In the genomic region with DNA sequence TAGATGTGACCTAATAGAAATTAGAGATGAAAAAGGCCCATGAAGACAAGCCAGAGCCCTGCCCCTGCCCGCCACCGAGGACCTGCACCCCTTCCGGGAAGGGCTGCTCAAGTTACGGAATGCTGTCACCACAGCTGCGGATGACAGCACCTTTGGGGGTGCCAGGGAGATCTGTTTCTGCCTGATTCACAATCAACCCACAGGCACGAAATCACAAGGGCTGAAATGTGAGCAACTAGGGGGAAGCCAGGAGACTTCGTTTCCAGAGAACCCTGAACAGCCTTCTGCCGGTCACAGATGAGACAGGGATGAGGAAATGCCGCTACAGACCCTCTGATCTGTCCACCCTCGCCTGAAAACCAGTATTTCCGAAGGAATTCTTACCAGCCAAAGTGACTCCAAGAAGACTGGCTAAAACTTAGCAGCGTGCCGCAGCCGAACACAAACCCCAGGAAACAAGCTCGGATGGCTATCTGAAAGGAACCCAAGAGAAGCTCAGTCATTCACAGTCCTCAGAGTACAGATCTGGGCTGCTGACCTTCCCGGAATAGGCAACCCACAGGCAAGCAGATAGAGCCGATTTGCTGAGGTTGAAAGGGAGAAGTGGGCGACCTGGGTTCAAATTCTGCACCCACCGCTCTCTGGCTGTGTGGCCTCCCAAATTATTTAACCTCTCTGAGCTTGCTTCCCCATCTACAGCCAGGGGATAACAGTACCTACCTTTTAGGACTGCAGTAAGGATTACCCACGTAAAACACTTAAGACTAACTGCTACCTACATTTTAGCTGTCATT, we compare ENCODE assay signal across 1 cellular context.
TF ChIP-seq lines count a peak whose summit lies in the region.

No MANE protein-coding gene starts in this region.

TF ChIP-seq in K562, 482 proteins besides CTCF, POLR2A, EP300 and RAD21 (continued from another document):
- no peak for TF ChIP-seq CLOCK (CRISPR knock-in tag; IDR thresholded peaks at IDR 0.05; ENCODE audit: borderline replicate concordance)
- no peak; the same call in 1 of the 2 replicates for TF ChIP-seq CEBPG (CRISPR knock-in tag; IDR thresholded peaks at IDR 0.05)
- no peak for TF ChIP-seq CEBPG (tag; conservative IDR thresholded peaks at IDR 0.05 in 1 of 2, IDR thresholded peaks at IDR 0.05 in 1 of 2)
- no peak for TF ChIP-seq ILF3 (IDR thresholded peaks at IDR 0.05; ENCODE audit: borderline replicate concordance)
- no peak for TF ChIP-seq RBBP5 (IDR thresholded peaks at IDR 0.05; ENCODE audit: borderline replicate concordance, insufficient read depth, low read length, poor library complexity, severe bottlenecking)
- TF ChIP-seq NEUROD1 (IDR thresholded peaks at IDR 0.05; ENCODE audit: borderline replicate concordance, low read depth, low read length, partially characterized antibody) = no peak
- no peak for TF ChIP-seq ZNF77 (CRISPR knock-in tag; IDR thresholded peaks at IDR 0.05)
- TF ChIP-seq MCM7 (IDR thresholded peaks at IDR 0.05) = no peak
- no peak for TF ChIP-seq SAP30 (IDR thresholded peaks at IDR 0.05; ENCODE audit: borderline replicate concordance, insufficient read depth, low read depth, low read length, poor library complexity, severe bottlenecking)
- 0 out of 2 replicates have a peak, but pooled peaks have one; percentile 14 for TF ChIP-seq SMAD4 (CRISPR knock-in tag; conservative IDR thresholded peaks at IDR 0.05)
- peak in 1 of 2 experiments; percentile 33; a peak in 1 of 4 replicates for TF ChIP-seq SIN3A (IDR thresholded peaks at IDR 0.05; ENCODE audit: borderline replicate concordance in 2 of 2, control insufficient read depth in 1 of 2, low read depth in 2 of 2, low read length in 2 of 2)
- TF ChIP-seq HNRNPH1 (optimal IDR thresholded peaks at IDR 0.05; ENCODE audit: low read depth, low read length) = no peak
- no peak for TF ChIP-seq MECOM (CRISPR knock-in tag; IDR thresholded peaks at IDR 0.05)
- TF ChIP-seq GTF3C2 (IDR thresholded peaks at IDR 0.05; ENCODE audit: borderline replicate concordance, extremely low read depth, insufficient read length) = no peak
- TF ChIP-seq GATA2 (CRISPR knock-in tag; IDR thresholded peaks at IDR 0.05) = no peak
- TF ChIP-seq, protein P1, sequence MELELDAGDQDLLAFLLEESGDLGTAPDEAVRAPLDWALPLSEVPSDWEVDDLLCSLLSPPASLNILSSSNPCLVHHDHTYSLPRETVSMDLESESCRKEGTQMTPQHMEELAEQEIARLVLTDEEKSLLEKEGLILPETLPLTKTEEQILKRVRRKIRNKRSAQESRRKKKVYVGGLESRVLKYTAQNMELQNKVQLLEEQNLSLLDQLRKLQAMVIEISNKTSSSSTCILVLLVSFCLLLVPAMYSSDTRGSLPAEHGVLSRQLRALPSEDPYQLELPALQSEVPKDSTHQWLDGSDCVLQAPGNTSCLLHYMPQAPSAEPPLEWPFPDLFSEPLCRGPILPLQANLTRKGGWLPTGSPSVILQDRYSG (tag; conservative IDR thresholded peaks at IDR 0.05; ENCODE audit: low read depth) = no peak
- no peak for TF ChIP-seq ZZZ3 (IDR thresholded peaks at IDR 0.05)
- TF ChIP-seq ZNF143 (CRISPR knock-in tag; IDR thresholded peaks at IDR 0.05) = no peak
- TF ChIP-seq NR1H2 (CRISPR knock-in tag; IDR thresholded peaks at IDR 0.05) = no peak
- TF ChIP-seq MITF (IDR thresholded peaks at IDR 0.05) = no peak
